Comparison of ENCODE assay signal across 1 cellular context in the genomic region with DNA sequence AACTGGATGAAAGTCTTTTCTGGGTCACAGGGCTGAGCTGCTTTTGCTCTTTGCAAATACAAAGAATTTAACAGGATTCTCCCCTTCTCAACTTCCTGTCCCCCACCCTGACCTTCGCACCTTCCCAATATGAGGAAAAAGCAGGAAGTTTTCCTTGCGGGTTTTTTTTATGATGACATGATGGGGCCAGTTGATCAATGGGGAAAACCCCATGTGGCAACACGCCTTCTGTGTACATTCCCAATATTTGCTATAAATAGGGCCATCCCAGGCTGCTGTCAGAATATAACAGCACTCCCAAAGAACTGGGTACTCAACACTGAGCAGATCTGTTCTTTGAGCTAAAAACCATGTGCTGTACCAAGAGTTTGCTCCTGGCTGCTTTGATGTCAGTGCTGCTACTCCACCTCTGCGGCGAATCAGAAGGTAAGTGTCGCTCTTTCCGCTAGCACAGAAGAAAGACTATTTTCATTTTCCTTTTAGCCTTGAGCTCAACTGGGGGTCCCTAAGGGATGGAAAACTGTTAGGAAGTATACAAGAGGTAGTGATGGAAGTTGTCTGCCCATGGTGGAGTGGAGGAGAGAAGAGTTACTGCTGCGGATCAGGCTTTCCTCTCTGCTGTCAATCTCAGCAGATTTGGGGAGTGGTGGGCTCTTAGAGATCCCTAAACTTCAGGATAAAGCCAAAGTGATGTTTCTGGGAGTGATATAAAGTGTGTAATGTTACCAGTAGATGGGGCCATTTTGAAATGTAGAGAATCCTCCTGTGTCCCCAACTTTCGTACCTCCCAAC.
TF ChIP-seq lines count a peak whose summit lies in the region.

A gene with protein sequence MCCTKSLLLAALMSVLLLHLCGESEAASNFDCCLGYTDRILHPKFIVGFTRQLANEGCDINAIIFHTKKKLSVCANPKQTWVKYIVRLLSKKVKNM (plus strand): TSS at position 281 of the 792 bp plus-strand sequence. CDS start 70 bp downstream, at position 351.

TF ChIP-seq in HepG2, 621 proteins besides CTCF, POLR2A, EP300 and RAD21 (continued from another document and continues in another):
- TF ChIP-seq, protein P1, sequence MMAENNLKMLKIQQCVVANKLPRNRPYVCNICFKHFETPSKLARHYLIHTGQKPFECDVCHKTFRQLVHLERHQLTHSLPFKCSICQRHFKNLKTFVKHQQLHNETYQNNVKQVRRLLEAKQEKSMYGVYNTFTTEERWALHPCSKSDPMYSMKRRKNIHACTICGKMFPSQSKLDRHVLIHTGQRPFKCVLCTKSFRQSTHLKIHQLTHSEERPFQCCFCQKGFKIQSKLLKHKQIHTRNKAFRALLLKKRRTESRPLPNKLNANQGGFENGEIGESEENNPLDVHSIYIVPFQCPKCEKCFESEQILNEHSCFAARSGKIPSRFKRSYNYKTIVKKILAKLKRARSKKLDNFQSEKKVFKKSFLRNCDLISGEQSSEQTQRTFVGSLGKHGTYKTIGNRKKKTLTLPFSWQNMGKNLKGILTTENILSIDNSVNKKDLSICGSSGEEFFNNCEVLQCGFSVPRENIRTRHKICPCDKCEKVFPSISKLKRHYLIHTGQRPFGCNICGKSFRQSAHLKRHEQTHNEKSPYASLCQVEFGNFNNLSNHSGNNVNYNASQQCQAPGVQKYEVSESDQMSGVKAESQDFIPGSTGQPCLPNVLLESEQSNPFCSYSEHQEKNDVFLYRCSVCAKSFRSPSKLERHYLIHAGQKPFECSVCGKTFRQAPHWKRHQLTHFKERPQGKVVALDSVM (CRISPR knock-in tag; IDR thresholded peaks at IDR 0.05) = no peak
- TF ChIP-seq ZNF350 (CRISPR knock-in tag; IDR thresholded peaks at IDR 0.05; ENCODE audit: borderline replicate concordance, low read depth) = peak; percentile 90
- TF ChIP-seq JARID2 (CRISPR knock-in tag; IDR thresholded peaks at IDR 0.05; ENCODE audit: insufficient replicate concordance) = no peak
- no peak for TF ChIP-seq SCMH1 (CRISPR knock-in tag; IDR thresholded peaks at IDR 0.05; ENCODE audit: borderline replicate concordance)
- peak; percentile 91 for TF ChIP-seq RBFOX2 (IDR thresholded peaks at IDR 0.05; ENCODE audit: low read depth, low read length)
- no peak for TF ChIP-seq ZNF367 (CRISPR knock-in tag; IDR thresholded peaks at IDR 0.05; ENCODE audit: borderline replicate concordance)
- TF ChIP-seq ZNF615 (CRISPR knock-in tag; IDR thresholded peaks at IDR 0.05; ENCODE audit: borderline replicate concordance) = peak; percentile 93; the same call in 1 of the 2 replicates
- peak; percentile 84; the same call in 1 of the 2 replicates for TF ChIP-seq CBX5 (CRISPR knock-in tag; IDR thresholded peaks at IDR 0.05; ENCODE audit: borderline replicate concordance)
- peak; percentile 69; the same call in 1 of the 2 replicates for TF ChIP-seq DR1 (CRISPR knock-in tag; IDR thresholded peaks at IDR 0.05)
- TF ChIP-seq, protein P2, sequence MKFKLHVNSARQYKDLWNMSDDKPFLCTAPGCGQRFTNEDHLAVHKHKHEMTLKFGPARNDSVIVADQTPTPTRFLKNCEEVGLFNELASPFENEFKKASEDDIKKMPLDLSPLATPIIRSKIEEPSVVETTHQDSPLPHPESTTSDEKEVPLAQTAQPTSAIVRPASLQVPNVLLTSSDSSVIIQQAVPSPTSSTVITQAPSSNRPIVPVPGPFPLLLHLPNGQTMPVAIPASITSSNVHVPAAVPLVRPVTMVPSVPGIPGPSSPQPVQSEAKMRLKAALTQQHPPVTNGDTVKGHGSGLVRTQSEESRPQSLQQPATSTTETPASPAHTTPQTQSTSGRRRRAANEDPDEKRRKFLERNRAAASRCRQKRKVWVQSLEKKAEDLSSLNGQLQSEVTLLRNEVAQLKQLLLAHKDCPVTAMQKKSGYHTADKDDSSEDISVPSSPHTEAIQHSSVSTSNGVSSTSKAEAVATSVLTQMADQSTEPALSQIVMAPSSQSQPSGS (CRISPR knock-in tag; IDR thresholded peaks at IDR 0.05) = peak; percentile 83
- no peak for TF ChIP-seq ZNF577 (CRISPR knock-in tag; IDR thresholded peaks at IDR 0.05; ENCODE audit: borderline replicate concordance, low read depth)
- TF ChIP-seq, protein P3, sequence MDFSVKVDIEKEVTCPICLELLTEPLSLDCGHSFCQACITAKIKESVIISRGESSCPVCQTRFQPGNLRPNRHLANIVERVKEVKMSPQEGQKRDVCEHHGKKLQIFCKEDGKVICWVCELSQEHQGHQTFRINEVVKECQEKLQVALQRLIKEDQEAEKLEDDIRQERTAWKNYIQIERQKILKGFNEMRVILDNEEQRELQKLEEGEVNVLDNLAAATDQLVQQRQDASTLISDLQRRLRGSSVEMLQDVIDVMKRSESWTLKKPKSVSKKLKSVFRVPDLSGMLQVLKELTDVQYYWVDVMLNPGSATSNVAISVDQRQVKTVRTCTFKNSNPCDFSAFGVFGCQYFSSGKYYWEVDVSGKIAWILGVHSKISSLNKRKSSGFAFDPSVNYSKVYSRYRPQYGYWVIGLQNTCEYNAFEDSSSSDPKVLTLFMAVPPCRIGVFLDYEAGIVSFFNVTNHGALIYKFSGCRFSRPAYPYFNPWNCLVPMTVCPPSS (IDR thresholded peaks at IDR 0.05) = no peak
- peak; percentile 98 for TF ChIP-seq MED1 (CRISPR knock-in tag; IDR thresholded peaks at IDR 0.05)
- TF ChIP-seq NFKBIZ (CRISPR knock-in tag; IDR thresholded peaks at IDR 0.05) = peak; percentile 100
- TF ChIP-seq, protein P4, sequence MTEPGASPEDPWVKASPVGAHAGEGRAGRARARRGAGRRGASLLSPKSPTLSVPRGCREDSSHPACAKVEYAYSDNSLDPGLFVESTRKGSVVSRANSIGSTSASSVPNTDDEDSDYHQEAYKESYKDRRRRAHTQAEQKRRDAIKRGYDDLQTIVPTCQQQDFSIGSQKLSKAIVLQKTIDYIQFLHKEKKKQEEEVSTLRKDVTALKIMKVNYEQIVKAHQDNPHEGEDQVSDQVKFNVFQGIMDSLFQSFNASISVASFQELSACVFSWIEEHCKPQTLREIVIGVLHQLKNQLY (CRISPR knock-in tag; IDR thresholded peaks at IDR 0.05) = peak; percentile 34; the same call in 1 of the 2 replicates
- TF ChIP-seq, protein P5, sequence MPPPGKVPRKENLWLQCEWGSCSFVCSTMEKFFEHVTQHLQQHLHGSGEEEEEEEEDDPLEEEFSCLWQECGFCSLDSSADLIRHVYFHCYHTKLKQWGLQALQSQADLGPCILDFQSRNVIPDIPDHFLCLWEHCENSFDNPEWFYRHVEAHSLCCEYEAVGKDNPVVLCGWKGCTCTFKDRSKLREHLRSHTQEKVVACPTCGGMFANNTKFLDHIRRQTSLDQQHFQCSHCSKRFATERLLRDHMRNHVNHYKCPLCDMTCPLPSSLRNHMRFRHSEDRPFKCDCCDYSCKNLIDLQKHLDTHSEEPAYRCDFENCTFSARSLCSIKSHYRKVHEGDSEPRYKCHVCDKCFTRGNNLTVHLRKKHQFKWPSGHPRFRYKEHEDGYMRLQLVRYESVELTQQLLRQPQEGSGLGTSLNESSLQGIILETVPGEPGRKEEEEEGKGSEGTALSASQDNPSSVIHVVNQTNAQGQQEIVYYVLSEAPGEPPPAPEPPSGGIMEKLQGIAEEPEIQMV (CRISPR knock-in tag; IDR thresholded peaks at IDR 0.05; ENCODE audit: low read depth) = peak; percentile 27; the same call in 1 of the 2 replicates
- TF ChIP-seq NFATC3 (CRISPR knock-in tag; IDR thresholded peaks at IDR 0.05) = no peak
- TF ChIP-seq YY1 (IDR thresholded peaks at IDR 0.05; ENCODE audit: insufficient read depth, insufficient replicate concordance, low read depth, low read length) = peak; percentile 3
- TF ChIP-seq ZFYVE20 (CRISPR knock-in tag; IDR thresholded peaks at IDR 0.05; ENCODE audit: borderline replicate concordance, low read depth) = no peak
- peak; percentile 74 for TF ChIP-seq ZMYM2 (CRISPR knock-in tag; IDR thresholded peaks at IDR 0.05)
- no peak for TF ChIP-seq KLF12 (CRISPR knock-in tag; IDR thresholded peaks at IDR 0.05; ENCODE audit: borderline replicate concordance)
- TF ChIP-seq MAZ (IDR thresholded peaks at IDR 0.05; ENCODE audit: borderline replicate concordance, low read depth, low read length) = peak; percentile 41; the same call in 1 of the 2 replicates
- TF ChIP-seq MAZ (CRISPR knock-in tag; IDR thresholded peaks at IDR 0.05; ENCODE audit: low read depth) = peak; percentile 24
- TF ChIP-seq SALL2 (CRISPR knock-in tag; IDR thresholded peaks at IDR 0.05) = no peak
- TF ChIP-seq PHF5A (CRISPR knock-in tag; IDR thresholded peaks at IDR 0.05; ENCODE audit: low read depth, unreplicated experiment) = no peak
- peak; percentile 81 for TF ChIP-seq KDM6A (CRISPR knock-in tag; IDR thresholded peaks at IDR 0.05; ENCODE audit: low read depth)
- no peak for TF ChIP-seq ZNF224 (CRISPR knock-in tag; IDR thresholded peaks at IDR 0.05)
- TF ChIP-seq, protein P6, sequence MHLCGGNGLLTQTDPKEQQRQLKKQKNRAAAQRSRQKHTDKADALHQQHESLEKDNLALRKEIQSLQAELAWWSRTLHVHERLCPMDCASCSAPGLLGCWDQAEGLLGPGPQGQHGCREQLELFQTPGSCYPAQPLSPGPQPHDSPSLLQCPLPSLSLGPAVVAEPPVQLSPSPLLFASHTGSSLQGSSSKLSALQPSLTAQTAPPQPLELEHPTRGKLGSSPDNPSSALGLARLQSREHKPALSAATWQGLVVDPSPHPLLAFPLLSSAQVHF (CRISPR knock-in tag; IDR thresholded peaks at IDR 0.05) = 0 out of 2 replicates have a peak, but pooled peaks have one; percentile 6
- TF ChIP-seq HES4 (CRISPR knock-in tag; IDR thresholded peaks at IDR 0.05; ENCODE audit: borderline replicate concordance) = no peak
- TF ChIP-seq ZNF850 (CRISPR knock-in tag; conservative IDR thresholded peaks at IDR 0.05) = no peak
- TF ChIP-seq ZNF563 (CRISPR knock-in tag; IDR thresholded peaks at IDR 0.05) = peak; percentile 79; the same call in 1 of the 2 replicates
- peak; percentile 87; the same call in 1 of the 2 replicates for TF ChIP-seq SRY (CRISPR knock-in tag; IDR thresholded peaks at IDR 0.05)
- peak; percentile 96; the same call in 1 of the 2 replicates for TF ChIP-seq ZNF746 (CRISPR knock-in tag; IDR thresholded peaks at IDR 0.05)
- peak; percentile 55 for TF ChIP-seq ZBTB7B (CRISPR knock-in tag; IDR thresholded peaks at IDR 0.05)
- TF ChIP-seq, protein P7, sequence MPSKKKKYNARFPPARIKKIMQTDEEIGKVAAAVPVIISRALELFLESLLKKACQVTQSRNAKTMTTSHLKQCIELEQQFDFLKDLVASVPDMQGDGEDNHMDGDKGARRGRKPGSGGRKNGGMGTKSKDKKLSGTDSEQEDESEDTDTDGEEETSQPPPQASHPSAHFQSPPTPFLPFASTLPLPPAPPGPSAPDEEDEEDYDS (CRISPR knock-in tag; IDR thresholded peaks at IDR 0.05) = peak; percentile 94
- no peak for TF ChIP-seq SYNCRIP (IDR thresholded peaks at IDR 0.05; ENCODE audit: insufficient read depth, low read depth, low read length)
- 0 out of 2 replicates have a peak, but pooled peaks have one; percentile 5 for TF ChIP-seq ZFX (CRISPR knock-in tag; IDR thresholded peaks at IDR 0.05; ENCODE audit: low read depth)
- 0 out of 2 replicates have a peak, but pooled peaks have one; percentile 33 for TF ChIP-seq ZNF33A (CRISPR knock-in tag; IDR thresholded peaks at IDR 0.05; ENCODE audit: borderline replicate concordance)
- TF ChIP-seq, protein P8, sequence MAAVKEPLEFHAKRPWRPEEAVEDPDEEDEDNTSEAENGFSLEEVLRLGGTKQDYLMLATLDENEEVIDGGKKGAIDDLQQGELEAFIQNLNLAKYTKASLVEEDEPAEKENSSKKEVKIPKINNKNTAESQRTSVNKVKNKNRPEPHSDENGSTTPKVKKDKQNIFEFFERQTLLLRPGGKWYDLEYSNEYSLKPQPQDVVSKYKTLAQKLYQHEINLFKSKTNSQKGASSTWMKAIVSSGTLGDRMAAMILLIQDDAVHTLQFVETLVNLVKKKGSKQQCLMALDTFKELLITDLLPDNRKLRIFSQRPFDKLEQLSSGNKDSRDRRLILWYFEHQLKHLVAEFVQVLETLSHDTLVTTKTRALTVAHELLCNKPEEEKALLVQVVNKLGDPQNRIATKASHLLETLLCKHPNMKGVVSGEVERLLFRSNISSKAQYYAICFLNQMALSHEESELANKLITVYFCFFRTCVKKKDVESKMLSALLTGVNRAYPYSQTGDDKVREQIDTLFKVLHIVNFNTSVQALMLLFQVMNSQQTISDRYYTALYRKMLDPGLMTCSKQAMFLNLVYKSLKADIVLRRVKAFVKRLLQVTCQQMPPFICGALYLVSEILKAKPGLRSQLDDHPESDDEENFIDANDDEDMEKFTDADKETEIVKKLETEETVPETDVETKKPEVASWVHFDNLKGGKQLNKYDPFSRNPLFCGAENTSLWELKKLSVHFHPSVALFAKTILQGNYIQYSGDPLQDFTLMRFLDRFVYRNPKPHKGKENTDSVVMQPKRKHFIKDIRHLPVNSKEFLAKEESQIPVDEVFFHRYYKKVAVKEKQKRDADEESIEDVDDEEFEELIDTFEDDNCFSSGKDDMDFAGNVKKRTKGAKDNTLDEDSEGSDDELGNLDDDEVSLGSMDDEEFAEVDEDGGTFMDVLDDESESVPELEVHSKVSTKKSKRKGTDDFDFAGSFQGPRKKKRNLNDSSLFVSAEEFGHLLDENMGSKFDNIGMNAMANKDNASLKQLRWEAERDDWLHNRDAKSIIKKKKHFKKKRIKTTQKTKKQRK (IDR thresholded peaks at IDR 0.05; ENCODE audit: low read length) = no peak; the same call in 1 of the 2 replicates
- TF ChIP-seq, protein P9, sequence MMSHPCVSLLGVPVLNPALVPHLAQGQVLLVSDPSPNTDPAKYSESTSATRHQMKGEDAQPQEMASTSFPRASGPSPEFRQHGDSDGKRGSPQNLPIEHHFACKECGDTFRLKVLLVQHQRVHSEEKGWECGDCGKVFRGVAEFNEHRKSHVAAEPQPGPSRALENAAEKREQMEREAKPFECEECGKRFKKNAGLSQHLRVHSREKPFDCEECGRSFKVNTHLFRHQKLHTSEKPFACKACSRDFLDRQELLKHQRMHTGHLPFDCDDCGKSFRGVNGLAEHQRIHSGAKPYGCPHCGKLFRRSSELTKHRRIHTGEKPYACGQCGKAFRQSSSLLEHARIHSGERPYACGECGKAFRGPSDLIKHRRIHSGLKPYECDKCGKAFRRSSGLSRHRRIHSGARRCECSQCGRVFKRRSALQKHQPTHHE (CRISPR knock-in tag; IDR thresholded peaks at IDR 0.05; ENCODE audit: borderline replicate concordance) = no peak; the same call in 1 of the 2 replicates
- no peak for TF ChIP-seq ZNF780A (CRISPR knock-in tag; IDR thresholded peaks at IDR 0.05)
